In the genomic region with DNA sequence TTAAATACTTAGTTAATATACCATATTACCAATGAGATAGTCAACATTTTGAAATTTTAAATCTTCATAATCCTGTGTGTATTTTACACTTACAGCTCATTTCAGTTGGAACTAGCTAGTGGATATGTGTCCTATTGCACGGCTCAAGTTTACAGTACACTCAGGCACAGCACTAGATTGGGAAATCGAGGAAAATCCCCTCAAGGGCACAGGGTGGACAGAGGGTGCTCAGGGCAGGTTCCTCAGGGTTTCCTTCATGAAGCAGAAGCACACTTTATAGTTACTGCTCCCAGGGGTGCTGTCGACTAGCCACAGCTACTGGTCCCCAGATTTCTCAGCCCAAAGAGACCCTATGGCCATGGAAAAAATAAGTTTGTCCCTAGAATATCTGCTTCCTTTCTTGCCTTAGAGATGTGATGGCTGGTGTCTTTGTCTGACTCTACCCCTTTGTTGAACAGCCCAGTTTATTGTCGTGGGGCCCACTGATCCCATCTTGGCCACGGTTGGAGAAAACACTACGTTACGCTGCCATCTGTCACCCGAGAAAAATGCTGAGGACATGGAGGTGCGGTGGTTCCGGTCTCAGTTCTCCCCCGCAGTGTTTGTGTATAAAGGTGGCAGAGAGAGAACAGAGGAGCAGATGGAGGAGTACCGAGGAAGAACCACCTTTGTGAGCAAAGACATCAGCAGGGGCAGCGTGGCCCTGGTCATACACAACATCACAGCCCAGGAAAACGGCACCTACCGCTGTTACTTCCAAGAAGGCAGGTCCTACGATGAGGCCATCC, we compare ENCODE assay signal across 7 cellular contexts. TPM values are rescaled to one million over a fixed set of nuclear protein-coding genes. Genes with fewer than 3 reads are reported as not detected.
DNase-seq lines count a peak whose midpoint lies in the region; ATAC-seq, FAIRE-seq and TF ChIP-seq lines count a peak whose summit lies in the region.
"Had no signal": no experiment of that assay in that cellular context is flagged by ENCODE, and none has a peak within 500 bp of the region (broad histone marks: within the 10 kb centered on the region; RNA-seq: fewer than 3 reads in every experiment).

No MANE protein-coding gene starts in this region.

- TF ChIP-seq CTCF in HepG2 (CRISPR knock-in tag; IDR thresholded peaks at IDR 0.05): no peak
- no peak for TF ChIP-seq CTCF in right lobe of liver (IDR thresholded peaks at IDR 0.05)
- TF ChIP-seq CTCF in hepatocyte (IDR thresholded peaks at IDR 0.05; ENCODE audit: poor library complexity): no peak
- TF ChIP-seq CTCF in vagina (IDR thresholded peaks at IDR 0.05): no peak
- TF ChIP-seq CTCF in GM20000 (IDR thresholded peaks at IDR 0.05; ENCODE audit: extremely low read depth, missing control alignments): no peak

- TF ChIP-seq POLR2A in HepG2 (IDR thresholded peaks at IDR 0.05; ENCODE audit: insufficient read depth in 1 of 2, low read depth in 2 of 2, low read length in 2 of 2) (no peak), right lobe of liver (IDR thresholded peaks at IDR 0.05) (no peak), vagina (IDR thresholded peaks at IDR 0.05) (no peak)

- no peak for TF ChIP-seq RAD21 in HepG2 (CRISPR knock-in tag; IDR thresholded peaks at IDR 0.05)

- intact Hi-C loops in HepG2 (cut with micrococcal nuclease; ENCODE audit: unreplicated experiment): loop anchor here (5.0 kb wide), 2 partner anchors 57 to 63 kb away; a partner anchor contains a TSS
- intact Hi-C loops in right lobe of liver (cut with DNase I): no loop called here
- intact Hi-C loops in vagina (cut with DNase I): loop anchor here (5.0 kb wide), 1 partner anchor 97 kb away; no protein-coding TSS in a partner anchor

- no TSS peak for BruUV-seq in HepG2 (replicated peaks; lab: Mats Ljungman, UMichigan)

- ATAC-seq in HepG2 (no peak), right lobe of liver (no peak)

- H3K9me3 ChIP-seq in HepG2 (ENCODE audit: low read length) (no peaks in the 10 kb centered on the region), right lobe of liver (no peaks in the 10 kb centered on the region), hepatocyte (ENCODE audit: low read depth) (no peaks in the 10 kb centered on the region), vagina (no peaks in the 10 kb centered on the region)

- peak overlapping the region; percentile 86 for H3K4me2 ChIP-seq in HepG2 (ENCODE audit: low read depth, low read length)
- H3K4me2 ChIP-seq in hepatocyte: peak overlapping the region; percentile 83

- H3K27me3 ChIP-seq in HepG2 (ENCODE audit: control insufficient read depth in 1 of 2, insufficient read depth in 2 of 2, low read length in 2 of 2) (no peaks in the 10 kb centered on the region; a peak in 1 of 5 replicates), right lobe of liver (no peaks in the 10 kb centered on the region), hepatocyte (no peaks in the 10 kb centered on the region), vagina (no peaks in the 10 kb centered on the region)

- peaks cover 37% of the 10 kb centered on the region for H3K4me1 ChIP-seq in HepG2 (ENCODE audit: insufficient read depth, low read length)
- peaks cover 0 to 14% (median 5%) of the 10 kb centered on the region in 4 donors for H3K4me1 ChIP-seq in right lobe of liver
- peaks cover 13% of the 10 kb centered on the region for H3K4me1 ChIP-seq in hepatocyte (ENCODE audit: insufficient read depth)
- peaks cover 47% of the 10 kb centered on the region for H3K4me1 ChIP-seq in vagina

- H3K79me2 ChIP-seq in HepG2 (ENCODE audit: insufficient read depth, low read length) (peaks cover 20% of the 10 kb centered on the region), hepatocyte (peaks cover 38% of the 10 kb centered on the region)

- H3K27ac ChIP-seq in HepG2 (ENCODE audit: extremely low read length, insufficient read depth, low read length) (no peak overlapping the region), right lobe of liver (no peak overlapping the region), hepatocyte (no peak overlapping the region), vagina (no peak overlapping the region)

- H3K4me3 ChIP-seq in HepG2 (replicated peaks in 1 of 3; ENCODE audit: insufficient read depth in 1 of 3, low read depth in 2 of 3, low read length in 3 of 3) (no peak overlapping the region; a peak in 2 of 6 replicates), right lobe of liver (peak overlapping the region in 1 of 3 donors; percentile 90), hepatocyte (peak overlapping the region; percentile 49), vagina (peak overlapping the region; percentile 72 to 92)

- peaks cover 17 to 33% of the 10 kb centered on the region in 2 experiments for H3K36me3 ChIP-seq in HepG2 (replicated peaks in 1 of 2; ENCODE audit: control insufficient read depth in 1 of 2, insufficient read depth in 2 of 2, low read length in 2 of 2)
- peaks cover 0 to 37% (median 13%) of the 10 kb centered on the region in 4 donors for H3K36me3 ChIP-seq in right lobe of liver
- H3K36me3 ChIP-seq in hepatocyte (replicated peaks; ENCODE audit: insufficient read depth, low read depth): no peaks in the 10 kb centered on the region
- peaks cover 0 to 45% of the 10 kb centered on the region in 2 donors for H3K36me3 ChIP-seq in vagina

- FAIRE-seq in HepG2 (lab: Jason Lieb, UNC) (no peak), frontal cortex (lab: Jason Lieb, UNC) (no peak)
- FAIRE-seq: endometrium had no signal

- DNase-seq in HepG2 (ENCODE audit: low spot score) (no peak), right lobe of liver (no peak), hepatocyte (ENCODE audit: low spot score) (no peak), vagina (ENCODE audit: extremely low spot score in 2 of 2) (no peak), frontal cortex (ENCODE audit: low spot score in 2 of 2) (no peak), GM20000 (ENCODE audit: low spot score) (no peak)

- peak overlapping the region; percentile 89; the same call in 1 of the 2 replicates for H3K9ac ChIP-seq in HepG2 (ENCODE audit: insufficient read depth, low read depth, low read length)

- POLR2A ChIA-PET in HepG2 (lab: Yijun Ruan, JAX): interaction anchor here (1.4 kb wide), 1 partner anchor 56 kb away, joined by 3 read pairs; no protein-coding TSS in a partner anchor

- in situ Hi-C loops in HepG2 (cut with HindIII; ENCODE audit: extremely low pct_ligation_motif_present, low pct_unique_long_range_greater_than_20kb): no loop called here

- H4K20me1 ChIP-seq in HepG2 (ENCODE audit: insufficient read depth, low read length): no peaks in the 10 kb centered on the region
- peaks cover 5% of the 10 kb centered on the region for H4K20me1 ChIP-seq in hepatocyte (ENCODE audit: insufficient read depth, poor library complexity, severe bottlenecking)

- TF ChIP-seq EP300 in HepG2 (IDR thresholded peaks at IDR 0.05; ENCODE audit: low read depth in 2 of 2, low read length in 2 of 2): no peak
- no peak for TF ChIP-seq EP300 in HepG2 (CRISPR knock-in tag; IDR thresholded peaks at IDR 0.05; ENCODE audit: borderline replicate concordance)

- H2AFZ ChIP-seq in HepG2 (ENCODE audit: low read length) (no peak overlapping the region), hepatocyte (no peak overlapping the region)

- no peaks in the 10 kb centered on the region for H3K9me2 ChIP-seq in hepatocyte (replicated peaks; ENCODE audit: insufficient read depth)

- 88% methylated on average over 16 of the region's 16 CpGs for WGBS in HepG2 (ENCODE audit: low lambda C conversion rate)
- WGBS in right lobe of liver (ENCODE audit: insufficient coverage, low coverage, low lambda C conversion rate, missing lambda C conversion rate): 86% methylated on average over 13 of the region's 16 CpGs
- WGBS in hepatocyte (ENCODE audit: low lambda C conversion rate, missing lambda C conversion rate): 92% methylated on average over 16 of the region's 16 CpGs

- CTCF ChIA-PET in HepG2 (lab: Yijun Ruan, JAX; ENCODE audit: low intra/inter-chr PET ratio, low total read pairs): no interaction called here

RNA-seq across cellular contexts. Expression of a gene that starts 1.5 kb away (rescaled TPM):
- 9.1 and 16.4 TPM in 2 replicates for total RNA-seq in HepG2 (2016; rRNA removed; fragmentation: Illumina TruSeq; extraction: Trizol)
- 2.8 and 3.8 TPM in 2 replicates for total RNA-seq in HepG2 (2016; cell fraction: cytosol; rRNA removed; fragmentation: Illumina TruSeq; extraction: Trizol; ENCODE audit: low read depth)
- total RNA-seq in HepG2 (2016; cell fraction: insoluble cytoplasmic fraction; rRNA removed; fragmentation: Illumina TruSeq; extraction: Trizol): 9.2 and 15.3 TPM in 2 replicates
- 5.5 and 6.0 TPM in 2 replicates for total RNA-seq in HepG2 (2016; cell fraction: membrane; rRNA removed; fragmentation: Illumina TruSeq; extraction: Trizol)
- 18.6 and 21.3 TPM in 2 replicates for total RNA-seq in HepG2 (2016; cell fraction: nucleus; rRNA removed; fragmentation: Illumina TruSeq; extraction: Trizol)
- 30.4 and 35.0 TPM in 2 replicates for polyA plus RNA-seq in HepG2 (2011; rRNA removed)
- polyA plus RNA-seq in HepG2 (2011; cell fraction: cytosol; rRNA removed): 23.7 and 28.2 TPM in 2 replicates
- 33.3 and 38.3 TPM in 2 replicates for polyA plus RNA-seq in HepG2 (2011; cell fraction: nucleus; rRNA removed)
- polyA plus RNA-seq in HepG2 (2012): 18.7 and 23.0 TPM in 2 replicates
- polyA plus RNA-seq in HepG2 (2016; cell fraction: cytosol; fragmentation: Illumina TruSeq; extraction: Trizol; ENCODE audit: low read depth): 2.6 and 3.2 TPM in 2 replicates
- polyA plus RNA-seq in HepG2 (2016; cell fraction: insoluble cytoplasmic fraction; fragmentation: Illumina TruSeq; extraction: Trizol; ENCODE audit: low read depth): 11.1 TPM in 2 replicates
- polyA plus RNA-seq in HepG2 (2016; cell fraction: membrane; fragmentation: Illumina TruSeq; extraction: Trizol; ENCODE audit: low read depth): 3.3 and 3.5 TPM in 2 replicates
- polyA plus RNA-seq in HepG2 (2016; cell fraction: nucleus; fragmentation: Illumina TruSeq; extraction: Trizol; ENCODE audit: insufficient read depth, low read depth): 49.0 and 49.2 TPM in 2 replicates
- polyA minus RNA-seq in HepG2 (2011; rRNA and poly(A)+ RNA removed; ENCODE audit: low replicate concordance): 23.9 and 31.6 TPM in 2 replicates
- polyA minus RNA-seq in HepG2 (2011; cell fraction: cytosol; rRNA and poly(A)+ RNA removed): 10.4 and 12.6 TPM in 2 replicates
- 25.0 and 37.0 TPM in 2 replicates for polyA minus RNA-seq in HepG2 (2011; cell fraction: nucleus; rRNA and poly(A)+ RNA removed)
- total RNA-seq in right lobe of liver: 1 to 10 TPM; 3.6 to 8.3 (median 5.2) TPM
- 20.0 and 21.4 TPM in 2 replicates for total RNA-seq in hepatocyte
- polyA plus RNA-seq in hepatocyte: 14.9 and 17.9 TPM in 2 replicates
- total RNA-seq in vagina: 18.4 TPM
- 10.2 TPM for total RNA-seq in frontal cortex

RNA-seq across cellular contexts. Expression of a gene that starts 18.9 kb away (rescaled TPM):
- total RNA-seq in HepG2 (2016; rRNA removed; fragmentation: Illumina TruSeq; extraction: Trizol): 2.9 and 4.3 TPM in 2 replicates
- 1.1 and 1.8 TPM in 2 replicates for total RNA-seq in HepG2 (2016; cell fraction: cytosol; rRNA removed; fragmentation: Illumina TruSeq; extraction: Trizol; ENCODE audit: low read depth)
- 4.0 and 5.3 TPM in 2 replicates for total RNA-seq in HepG2 (2016; cell fraction: insoluble cytoplasmic fraction; rRNA removed; fragmentation: Illumina TruSeq; extraction: Trizol)
- total RNA-seq in HepG2 (2016; cell fraction: membrane; rRNA removed; fragmentation: Illumina TruSeq; extraction: Trizol): 1.1 and 2.7 TPM in 2 replicates
- total RNA-seq in HepG2 (2016; cell fraction: nucleus; rRNA removed; fragmentation: Illumina TruSeq; extraction: Trizol): 10.3 and 12.7 TPM in 2 replicates
- polyA plus RNA-seq in HepG2 (2011; rRNA removed): 5.0 and 6.3 TPM in 2 replicates
- 2.3 and 3.7 TPM in 2 replicates for polyA plus RNA-seq in HepG2 (2011; cell fraction: cytosol; rRNA removed)
- 12.9 and 22.9 TPM in 2 replicates for polyA plus RNA-seq in HepG2 (2011; cell fraction: nucleus; rRNA removed)
- polyA plus RNA-seq in HepG2 (2012): 3.7 and 5.2 TPM in 2 replicates
- polyA plus RNA-seq in HepG2 (2016; cell fraction: cytosol; fragmentation: Illumina TruSeq; extraction: Trizol; ENCODE audit: low read depth): 0.26 and 0.36 TPM in 2 replicates
- 1.9 and 2.2 TPM in 2 replicates for polyA plus RNA-seq in HepG2 (2016; cell fraction: insoluble cytoplasmic fraction; fragmentation: Illumina TruSeq; extraction: Trizol; ENCODE audit: low read depth)
- polyA plus RNA-seq in HepG2 (2016; cell fraction: membrane; fragmentation: Illumina TruSeq; extraction: Trizol; ENCODE audit: low read depth): 0.65 and 0.73 TPM in 2 replicates
- 13.4 and 14.1 TPM in 2 replicates for polyA plus RNA-seq in HepG2 (2016; cell fraction: nucleus; fragmentation: Illumina TruSeq; extraction: Trizol; ENCODE audit: insufficient read depth, low read depth)
- polyA minus RNA-seq in HepG2 (2011; rRNA and poly(A)+ RNA removed; ENCODE audit: low replicate concordance): 8.0 and 29.3 TPM in 2 replicates
- 1.1 and 1.4 TPM in 2 replicates for polyA minus RNA-seq in HepG2 (2011; cell fraction: cytosol; rRNA and poly(A)+ RNA removed)
- 10.0 and 27.5 TPM in 2 replicates for polyA minus RNA-seq in HepG2 (2011; cell fraction: nucleus; rRNA and poly(A)+ RNA removed)
- 10 to 100 TPM in 3 of 6 experiments, 1 to 10 TPM in 3; 5.2 to 13.8 (median 9.1) TPM for total RNA-seq in right lobe of liver
- total RNA-seq in hepatocyte: 3.8 and 7.5 TPM in 2 replicates
- polyA plus RNA-seq in hepatocyte: 3.9 and 4.3 TPM in 2 replicates
- total RNA-seq in vagina: 13.0 TPM
- total RNA-seq in frontal cortex: 1.2 TPM

RNA-seq across cellular contexts. Expression of a gene that starts 40.9 kb away (rescaled TPM):
- not detected in 2 replicates for total RNA-seq in HepG2 (2016; rRNA removed; fragmentation: Illumina TruSeq; extraction: Trizol)
- total RNA-seq in HepG2 (2016; cell fraction: cytosol; rRNA removed; fragmentation: Illumina TruSeq; extraction: Trizol; ENCODE audit: low read depth): not detected in 2 replicates
- not detected in 2 replicates for total RNA-seq in HepG2 (2016; cell fraction: insoluble cytoplasmic fraction; rRNA removed; fragmentation: Illumina TruSeq; extraction: Trizol)
- not detected in 2 replicates for total RNA-seq in HepG2 (2016; cell fraction: membrane; rRNA removed; fragmentation: Illumina TruSeq; extraction: Trizol)
- not detected in 2 replicates for total RNA-seq in HepG2 (2016; cell fraction: nucleus; rRNA removed; fragmentation: Illumina TruSeq; extraction: Trizol)
- polyA plus RNA-seq in HepG2 (2011; rRNA removed): 0.04 and 0.12 TPM in 2 replicates
- polyA plus RNA-seq in HepG2 (2011; cell fraction: cytosol; rRNA removed): 0.04 and 0.08 TPM in 2 replicates
- not detected in 2 replicates for polyA plus RNA-seq in HepG2 (2011; cell fraction: nucleus; rRNA removed)
- polyA plus RNA-seq in HepG2 (2012): 0.05 and 0.07 TPM in 2 replicates
- polyA plus RNA-seq in HepG2 (2016; cell fraction: cytosol; fragmentation: Illumina TruSeq; extraction: Trizol; ENCODE audit: low read depth): not detected in 2 replicates
- not detected in 2 replicates for polyA plus RNA-seq in HepG2 (2016; cell fraction: insoluble cytoplasmic fraction; fragmentation: Illumina TruSeq; extraction: Trizol; ENCODE audit: low read depth)
- not detected in 2 replicates for polyA plus RNA-seq in HepG2 (2016; cell fraction: membrane; fragmentation: Illumina TruSeq; extraction: Trizol; ENCODE audit: low read depth)
- not detected in 2 replicates for polyA plus RNA-seq in HepG2 (2016; cell fraction: nucleus; fragmentation: Illumina TruSeq; extraction: Trizol; ENCODE audit: insufficient read depth, low read depth)
- polyA minus RNA-seq in HepG2 (2011; rRNA and poly(A)+ RNA removed; ENCODE audit: low replicate concordance): not detected in 2 replicates
- polyA minus RNA-seq in HepG2 (2011; cell fraction: cytosol; rRNA and poly(A)+ RNA removed): not detected in 2 replicates
- polyA minus RNA-seq in HepG2 (2011; cell fraction: nucleus; rRNA and poly(A)+ RNA removed): not detected in 2 replicates
- total RNA-seq in right lobe of liver: not detected
- 0.60 and 0.84 TPM in 2 replicates for total RNA-seq in hepatocyte
- polyA plus RNA-seq in hepatocyte: 0.15 and 0.59 TPM in 2 replicates
- not detected for total RNA-seq in vagina
- not detected for total RNA-seq in frontal cortex

RNA-seq across cellular contexts. Expression of a gene that starts 57.1 kb away (rescaled TPM):
- 8.1 and 13.3 TPM in 2 replicates for total RNA-seq in HepG2 (2016; rRNA removed; fragmentation: Illumina TruSeq; extraction: Trizol)
- total RNA-seq in HepG2 (2016; cell fraction: cytosol; rRNA removed; fragmentation: Illumina TruSeq; extraction: Trizol; ENCODE audit: low read depth): 3.0 and 3.2 TPM in 2 replicates
- 8.0 and 11.8 TPM in 2 replicates for total RNA-seq in HepG2 (2016; cell fraction: insoluble cytoplasmic fraction; rRNA removed; fragmentation: Illumina TruSeq; extraction: Trizol)
- 7.8 and 8.0 TPM in 2 replicates for total RNA-seq in HepG2 (2016; cell fraction: membrane; rRNA removed; fragmentation: Illumina TruSeq; extraction: Trizol)
- 15.9 and 17.1 TPM in 2 replicates for total RNA-seq in HepG2 (2016; cell fraction: nucleus; rRNA removed; fragmentation: Illumina TruSeq; extraction: Trizol)
- 14.0 and 17.0 TPM in 2 replicates for polyA plus RNA-seq in HepG2 (2011; rRNA removed)
- polyA plus RNA-seq in HepG2 (2011; cell fraction: cytosol; rRNA removed): 6.9 and 9.3 TPM in 2 replicates
- 29.0 and 46.1 TPM in 2 replicates for polyA plus RNA-seq in HepG2 (2011; cell fraction: nucleus; rRNA removed)
- 9.4 and 11.5 TPM in 2 replicates for polyA plus RNA-seq in HepG2 (2012)
- 0.54 and 0.75 TPM in 2 replicates for polyA plus RNA-seq in HepG2 (2016; cell fraction: cytosol; fragmentation: Illumina TruSeq; extraction: Trizol; ENCODE audit: low read depth)
- polyA plus RNA-seq in HepG2 (2016; cell fraction: insoluble cytoplasmic fraction; fragmentation: Illumina TruSeq; extraction: Trizol; ENCODE audit: low read depth): 4.6 and 4.8 TPM in 2 replicates
- polyA plus RNA-seq in HepG2 (2016; cell fraction: membrane; fragmentation: Illumina TruSeq; extraction: Trizol; ENCODE audit: low read depth): 2.4 and 2.5 TPM in 2 replicates
- polyA plus RNA-seq in HepG2 (2016; cell fraction: nucleus; fragmentation: Illumina TruSeq; extraction: Trizol; ENCODE audit: insufficient read depth, low read depth): 27.2 and 30.6 TPM in 2 replicates
- 46.1 and 68.9 TPM in 2 replicates for polyA minus RNA-seq in HepG2 (2011; rRNA and poly(A)+ RNA removed; ENCODE audit: low replicate concordance)
- 8.0 and 8.9 TPM in 2 replicates for polyA minus RNA-seq in HepG2 (2011; cell fraction: cytosol; rRNA and poly(A)+ RNA removed)
- 17.8 and 27.4 TPM in 2 replicates for polyA minus RNA-seq in HepG2 (2011; cell fraction: nucleus; rRNA and poly(A)+ RNA removed)
- 10 to 100 TPM in 4 of 6 experiments, 1 to 10 TPM in 2; 9.0 to 15.9 (median 10.6) TPM for total RNA-seq in right lobe of liver
- 18.4 and 20.4 TPM in 2 replicates for total RNA-seq in hepatocyte
- 10.9 and 12.9 TPM in 2 replicates for polyA plus RNA-seq in hepatocyte
- total RNA-seq in vagina: 16.7 TPM
- 19.6 TPM for total RNA-seq in frontal cortex

Comparison
In these comparisons a context has a peak if more than half of its experiments do, and no peak if none do; other contexts are left out.
1. intact Hi-C loops: an anchor here in HepG2 (5.0 kb wide) and vagina (5.0 kb wide); none called in right lobe of liver.
2. H3K4me3 ChIP-seq: peak in hepatocyte (single experiment) and vagina (2 of 2); none in HepG2 (0 of 3).